1 cellular context compared by ENCODE assay signal in the genomic region with DNA sequence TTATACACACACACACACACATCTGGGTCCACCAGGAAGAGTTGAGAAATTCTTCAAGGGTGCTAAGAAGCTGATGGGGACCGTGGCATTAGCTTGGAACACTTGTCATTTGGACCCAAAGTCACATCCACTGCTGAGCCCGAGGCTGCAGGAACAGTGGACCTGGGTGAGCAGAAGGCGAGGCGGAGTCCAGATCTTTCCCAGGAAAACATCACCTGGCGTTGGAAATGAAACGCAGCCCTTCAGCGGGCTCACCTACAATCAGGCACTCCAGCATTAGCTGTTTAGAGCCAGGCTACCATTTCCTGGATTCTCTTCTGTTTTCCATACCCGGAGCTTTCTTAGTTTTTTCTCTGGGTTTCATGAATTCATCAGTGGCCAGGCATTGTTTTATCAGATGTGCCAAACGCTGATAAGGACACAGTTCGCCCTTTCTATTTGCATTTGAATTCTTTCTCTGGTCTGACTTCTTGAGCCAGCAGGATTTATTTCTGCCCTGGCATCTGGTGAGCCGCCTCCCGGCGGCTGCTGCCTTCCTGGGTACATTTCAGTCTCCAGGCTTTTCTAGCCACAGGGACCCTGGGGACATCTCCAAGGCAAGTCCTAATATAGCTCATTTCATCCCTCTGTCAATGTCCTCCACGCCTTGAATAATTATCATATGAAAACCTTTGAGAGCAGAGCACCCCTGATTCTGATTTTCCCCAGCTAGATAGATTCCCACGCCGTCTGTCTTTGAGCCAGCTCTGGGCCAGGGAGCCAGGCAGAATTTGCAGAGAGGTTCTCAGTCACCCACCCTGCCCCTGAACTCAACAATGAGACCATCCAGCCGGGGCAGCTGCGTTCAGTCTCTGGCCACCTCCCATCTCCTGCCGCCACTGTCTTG.
TF ChIP-seq lines count a peak whose summit lies in the region.

No MANE protein-coding gene starts in this region.

TF ChIP-seq in GM23338, 12 proteins besides CTCF, POLR2A, EP300 and RAD21 (continued from another document):
- no peak for TF ChIP-seq ZNF462 (CRISPR knock-in tag; IDR thresholded peaks at IDR 0.05)
- TF ChIP-seq ZNF114 (CRISPR knock-in tag; IDR thresholded peaks at IDR 0.05): no peak
- no peak for TF ChIP-seq JUNB (IDR thresholded peaks at IDR 0.05; ENCODE audit: unreplicated experiment)
- TF ChIP-seq STAT1 (IDR thresholded peaks at IDR 0.05; ENCODE audit: unreplicated experiment): no peak
- TF ChIP-seq EZH2phosphoT487 (IDR thresholded peaks at IDR 0.05; ENCODE audit: unreplicated experiment): no peak
- TF ChIP-seq, protein P1, sequence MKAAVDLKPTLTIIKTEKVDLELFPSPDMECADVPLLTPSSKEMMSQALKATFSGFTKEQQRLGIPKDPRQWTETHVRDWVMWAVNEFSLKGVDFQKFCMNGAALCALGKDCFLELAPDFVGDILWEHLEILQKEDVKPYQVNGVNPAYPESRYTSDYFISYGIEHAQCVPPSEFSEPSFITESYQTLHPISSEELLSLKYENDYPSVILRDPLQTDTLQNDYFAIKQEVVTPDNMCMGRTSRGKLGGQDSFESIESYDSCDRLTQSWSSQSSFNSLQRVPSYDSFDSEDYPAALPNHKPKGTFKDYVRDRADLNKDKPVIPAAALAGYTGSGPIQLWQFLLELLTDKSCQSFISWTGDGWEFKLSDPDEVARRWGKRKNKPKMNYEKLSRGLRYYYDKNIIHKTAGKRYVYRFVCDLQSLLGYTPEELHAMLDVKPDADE (IDR thresholded peaks at IDR 0.05): no peak
- TF ChIP-seq ZNF331 (CRISPR knock-in tag; IDR thresholded peaks at IDR 0.05; ENCODE audit: low read depth): no peak
- TF ChIP-seq EZH2 (IDR thresholded peaks at IDR 0.05; ENCODE audit: low read depth, unreplicated experiment): no peak
